In genomic region chr19:9610484-9611113, GRCh38 we compare ENCODE assay signal across 22 cellular contexts. TPM values are rescaled to one million over a fixed set of nuclear protein-coding genes. Genes with fewer than 3 reads are reported as not detected.
DNase-seq lines count a peak whose midpoint lies in the region; ATAC-seq, FAIRE-seq and TF ChIP-seq lines count a peak whose summit lies in the region.
"Had no signal": no experiment of that assay in that cellular context is flagged by ENCODE, and none has a peak within 500 bp of the region (broad histone marks: within the 10 kb centered on the region; RNA-seq: fewer than 3 reads in every experiment).

No MANE protein-coding gene starts in this region.

- no peak overlapping the region for H2BK5ac ChIP-seq in mesendoderm (ENCODE audit: low read length)

- H3K27me3 ChIP-seq in BLaER1, result no peaks in the 10 kb centered on the region
- H3K27me3 ChIP-seq in astrocyte (ENCODE audit: insufficient read depth, low read length), result no peaks in the 10 kb centered on the region
- no peaks in the 10 kb centered on the region for H3K27me3 ChIP-seq in mesendoderm (ENCODE audit: insufficient read depth, low read length, poor library complexity)
- H3K27me3 ChIP-seq: SJSA1 had no signal

- H3K9ac ChIP-seq in BLaER1 (no peak overlapping the region), astrocyte (ENCODE audit: low read length) (no peak overlapping the region), mesendoderm (ENCODE audit: low read length) (no peak overlapping the region)
- H3K9ac ChIP-seq: KMS-11 had no signal

- H2BK15ac ChIP-seq in mesendoderm (replicated peaks; ENCODE audit: low read depth), result no peak overlapping the region

- no peak overlapping the region for H3K18ac ChIP-seq in mesendoderm (ENCODE audit: low read length)

- peaks cover 2% of the 10 kb centered on the region for H3K4me1 Mint-ChIP-seq in astrocyte (ENCODE audit: low read depth, unreplicated experiment)
- H3K4me1 Mint-ChIP-seq: CD8-positive, alpha-beta memory T cell had no signal

- H3K4me1 ChIP-seq in BLaER1 (no peaks in the 10 kb centered on the region), astrocyte (ENCODE audit: insufficient read depth, low read length) (no peaks in the 10 kb centered on the region), mesendoderm (ENCODE audit: control insufficient read depth, low read depth, low read length) (no peaks in the 10 kb centered on the region)
- H3K4me1 ChIP-seq: SJSA1 had no signal

- H3K79me1 ChIP-seq in mesendoderm (ENCODE audit: low read length), result no peaks in the 10 kb centered on the region

- peaks cover 68% of the 10 kb centered on the region for H3K9me3 ChIP-seq in BLaER1
- H3K9me3 ChIP-seq in astrocyte (ENCODE audit: insufficient read depth, low read depth, low read length), result peaks cover 67% of the 10 kb centered on the region

- intact Hi-C loops in left ventricle myocardium superior (cut with micrococcal nuclease), result no loop called here

- no peak overlapping the region for H4K8ac ChIP-seq in mesendoderm (ENCODE audit: low read depth, low read length)

- H3K36me3 Mint-ChIP-seq in astrocyte (ENCODE audit: low read depth, unreplicated experiment), result peaks cover 70% of the 10 kb centered on the region

- DNase-seq in KBM-7 (peak; percentile 24), astrocyte (ENCODE audit: low read depth) (no peak), mesendoderm (peak; percentile 32), left ventricle myocardium superior (no peak)
- no peak for DNase-seq in activated CD4-positive, CD25-positive, alpha-beta regulatory T cell treated with anti-CD3 and anti-CD28 coated beads, Interleukin-2, amount 50 U/mL, for 72 hours
- DNase-seq: CD8-positive, alpha-beta memory T cell; NCI-H1092 treated with DMSO at 0.1 percent for 48 hours; NCI-H146; NCI-H2029; NCI-H226; NCI-H524; NCI-H774; NK-92 treated with Interleukin-12 subunit alpha and Interleukin-12 subunit beta, amount 100 ng/mL, for 24 hours had no signal

- no peaks in the 10 kb centered on the region for H3K79me2 ChIP-seq in astrocyte (ENCODE audit: insufficient read depth, low read length)
- H3K79me2 ChIP-seq in mesendoderm (ENCODE audit: control insufficient read depth, insufficient read depth, low read length), result no peaks in the 10 kb centered on the region

- H3K4ac ChIP-seq in mesendoderm (ENCODE audit: low read depth, low read length), result no peak overlapping the region

- H3K27me3 Mint-ChIP-seq in astrocyte (ENCODE audit: low read depth, unreplicated experiment), result no peaks in the 10 kb centered on the region
- H3K27me3 Mint-ChIP-seq: CD8-positive, alpha-beta memory T cell had no signal

- H4K5ac ChIP-seq in mesendoderm (ENCODE audit: low read length), result no peak overlapping the region

- in situ Hi-C loops in KBM-7 (cut with MboI; ENCODE audit: low pct_unique_long_range_greater_than_20kb, low sequenced_read_pairs), result no loop called here

- no peak overlapping the region for H3K27ac ChIP-seq in BLaER1
- H3K27ac ChIP-seq in astrocyte (ENCODE audit: low read depth, low read length), result no peak overlapping the region
- H3K27ac ChIP-seq in mesendoderm (ENCODE audit: low read depth, low read length), result no peak overlapping the region
- H3K27ac ChIP-seq: C4-2B, KMS-11, SJSA1 had no signal

- peaks cover 51% of the 10 kb centered on the region for H3K9me3 Mint-ChIP-seq in astrocyte (ENCODE audit: unreplicated experiment)

- no peak overlapping the region for H2AFZ ChIP-seq in astrocyte (ENCODE audit: low read depth, low read length)

- H3K56ac ChIP-seq in mesendoderm (ENCODE audit: low read length), result no peak overlapping the region

- peak overlapping the region; percentile 83 for H3K27ac Mint-ChIP-seq in astrocyte (ENCODE audit: unreplicated experiment)
- H3K27ac Mint-ChIP-seq: CD8-positive, alpha-beta memory T cell had no signal

- H3K4me3 Mint-ChIP-seq in astrocyte (ENCODE audit: unreplicated experiment), result no peak overlapping the region
- H3K4me3 Mint-ChIP-seq: CD8-positive, alpha-beta memory T cell had no signal

- peaks cover 81% of the 10 kb centered on the region for H3K36me3 ChIP-seq in BLaER1
- peaks cover 60% of the 10 kb centered on the region for H3K36me3 ChIP-seq in astrocyte (ENCODE audit: insufficient read depth, low read length)
- peaks cover 24% of the 10 kb centered on the region for H3K36me3 ChIP-seq in mesendoderm (ENCODE audit: control insufficient read depth, insufficient read depth, low read length)

- no peak overlapping the region for H2BK120ac ChIP-seq in mesendoderm (ENCODE audit: low read depth, low read length)

- TF ChIP-seq CTCF in astrocyte (IDR thresholded peaks at IDR 0.05; ENCODE audit: insufficient read depth, low read depth, low read length), result no peak

- H4K20me1 ChIP-seq in BLaER1 (no peaks in the 10 kb centered on the region), astrocyte (ENCODE audit: insufficient read depth, low read length) (no peaks in the 10 kb centered on the region)

- H3K4me3 ChIP-seq in BLaER1 (peak overlapping the region; percentile 31; the same call in 1 of the 2 replicates), astrocyte (ENCODE audit: insufficient read depth, low read depth, low read length) (no peak overlapping the region), mesendoderm (ENCODE audit: low read length) (no peak overlapping the region)
- H3K4me3 ChIP-seq: SJSA1 had no signal

- no peak for FAIRE-seq in astrocyte (lab: Jason Lieb, UNC)
- FAIRE-seq: G401.6, GM19239, H54 had no signal

- H3K4me2 ChIP-seq in BLaER1, result no peak overlapping the region
- H3K4me2 ChIP-seq in astrocyte (ENCODE audit: low read length), result no peak overlapping the region
- no peak overlapping the region for H3K4me2 ChIP-seq in mesendoderm (ENCODE audit: low read length)
- H3K4me2 ChIP-seq: KMS-11 had no signal

- no peak overlapping the region for H2AK5ac ChIP-seq in mesendoderm (ENCODE audit: low read length)

- no peak for ATAC-seq in activated CD4-positive, CD25-positive, alpha-beta regulatory T cell treated with anti-CD3 and anti-CD28 coated beads, Interleukin-2, amount 50 U/mL, for 24 hours
- no peak for ATAC-seq in left ventricle myocardium superior
- ATAC-seq: Right ventricle myocardium inferior had no signal

- WGBS in mesendoderm (ENCODE audit: extremely low coverage, insufficient coverage, low lambda C conversion rate), result no CpG with 5 or more reads among the region's 2 CpGs

- H3K23ac ChIP-seq in mesendoderm (ENCODE audit: low read length), result no peak overlapping the region

RNA-seq across cellular contexts. Expression of gene ZNF561, which starts 10.4 kb away (rescaled TPM):
- total RNA-seq in astrocyte (110 and 133 TPM in 2 replicates), left ventricle myocardium superior (22.5 TPM)
- 33.8 TPM for polyA plus RNA-seq in mesendoderm (2013, experiment 1 of 2)
- polyA plus RNA-seq in mesendoderm (2013, experiment 2 of 2), result 30.5 TPM

RNA-seq across cellular contexts. Expression of gene ZNF121, which starts 26.3 kb away (rescaled TPM):
- total RNA-seq in astrocyte (60.0 and 72.6 TPM in 2 replicates), left ventricle myocardium superior (21.5 TPM)
- 56.1 TPM for polyA plus RNA-seq in mesendoderm (2013, experiment 1 of 2)
- 53.7 TPM for polyA plus RNA-seq in mesendoderm (2013, experiment 2 of 2)

Comparison
In these comparisons a context has a peak if more than half of its experiments do, and no peak if none do; other contexts are left out.
1. DNase-seq: peak in KBM-7 (single experiment) and mesendoderm (single experiment); none in astrocyte (single experiment), left ventricle myocardium superior (single experiment) and activated CD4-positive, CD25-positive, alpha-beta regulatory T cell treated with anti-CD3 and anti-CD28 coated beads, Interleukin-2, amount 50 U/mL, for 72 hours (single experiment).